Comparison of ENCODE assay signal across 23 cellular contexts in genomic region chr11:70104961-70105360, GRCh38. TPM values are rescaled to one million over a fixed set of nuclear protein-coding genes. Genes with fewer than 3 reads are reported as not detected.
"Had no signal": no experiment of that assay in that cellular context is flagged by ENCODE, and none has a peak within 500 bp of the region (broad histone marks: within the 10 kb centered on the region; RNA-seq: fewer than 3 reads in every experiment).

No MANE protein-coding gene starts in this region.

- H3K36me3 Mint-ChIP-seq: activated naive CD8-positive, alpha-beta T cell treated with anti-CD3 and anti-CD28 coated beads for 36 hours had no signal

- H3K27me3 ChIP-seq: cardiac muscle cell, hepatocyte had no signal

- H3K4me1 Mint-ChIP-seq: activated naive CD8-positive, alpha-beta T cell treated with anti-CD3 and anti-CD28 coated beads for 36 hours had no signal

- H3K36me3 ChIP-seq: cardiac muscle cell, left lung, spleen had no signal

- H3K27me3 Mint-ChIP-seq: activated naive CD8-positive, alpha-beta T cell treated with anti-CD3 and anti-CD28 coated beads for 36 hours had no signal

- H3K9me3 ChIP-seq: left lung, spleen had no signal

- H3K4me2 ChIP-seq: hepatocyte had no signal

- H3K27ac Mint-ChIP-seq: activated naive CD8-positive, alpha-beta T cell treated with anti-CD3 and anti-CD28 coated beads for 36 hours; effector memory CD8-positive, alpha-beta T cell; nephron progenitor cell had no signal

- H3K27ac ChIP-seq: cardiac muscle cell, dorsolateral prefrontal cortex, hepatocyte, left lung, spleen had no signal

- H2AFZ ChIP-seq: hepatocyte had no signal

- H3K9me3 Mint-ChIP-seq: activated naive CD8-positive, alpha-beta T cell treated with anti-CD3 and anti-CD28 coated beads for 36 hours; activated T-cell treated with anti-CD3 and anti-CD28 coated beads, Interleukin-2, amount 50 U/mL, for 4 hours; effector memory CD8-positive, alpha-beta T cell; nephron progenitor cell had no signal

- ATAC-seq: activated T-cell treated with anti-CD3 and anti-CD28 coated beads, Interleukin-2, amount 50 U/mL, for 4 hours; effector memory CD8-positive, alpha-beta T cell; esophagus mucosa; left lung had no signal

- DNase-seq: activated CD4-positive, alpha-beta T cell treated with anti-CD3 and anti-CD28 coated beads for 4 hours; activated CD4-positive, alpha-beta T cell treated with anti-CD3 and anti-CD28 coated beads, Interleukin-2, amount 50 U/mL, for 48 hours; activated CD4-positive, CD25-positive, alpha-beta regulatory T cell; activated CD8-positive, alpha-beta memory T cell treated with anti-CD3 and anti-CD28 coated beads, Interleukin-2, amount 50 U/mL, for 48 hours; activated naive CD4-positive, alpha-beta T cell treated with Interleukin-2 at 50 U/mL for 16 hours; activated naive CD8-positive, alpha-beta T cell treated with anti-CD3 and anti-CD28 coated beads for 36 hours; activated T-cell treated with anti-CD3 and anti-CD28 coated beads, Interleukin-2, amount 50 U/mL, for 4 hours; dorsolateral prefrontal cortex; effector memory CD8-positive, alpha-beta T cell; foreskin melanocyte; kidney glomerular epithelial cell; occipital lobe; spleen; stimulated activated CD4-positive, alpha-beta T cell treated with anti-CD3 and anti-CD28 coated beads, Interleukin-4, amount 100 ng/mL, for 1 hour; stimulated activated naive CD4-positive, alpha-beta T cell treated with Interleukin-2 at 50 U/mL for 16 hours; T-helper 9 cell had no signal

- H3K4me3 Mint-ChIP-seq: activated naive CD8-positive, alpha-beta T cell treated with anti-CD3 and anti-CD28 coated beads for 36 hours; activated T-cell treated with anti-CD3 and anti-CD28 coated beads, Interleukin-2, amount 50 U/mL, for 4 hours; effector memory CD8-positive, alpha-beta T cell; nephron progenitor cell had no signal

- H3K4me1 ChIP-seq: left lung, spleen had no signal

- H3K4me3 ChIP-seq: cardiac muscle cell, dorsolateral prefrontal cortex, hepatocyte, left lung, spleen had no signal

- H3K79me2 ChIP-seq: hepatocyte had no signal

RNA-seq across cellular contexts. Expression of gene ANO1, which starts 26.8 kb away (rescaled TPM):
- total RNA-seq: activated CD8-positive, alpha-beta memory T cell treated with anti-CD3 and anti-CD28 coated beads for 36 hours; activated naive CD8-positive, alpha-beta T cell treated with anti-CD3 and anti-CD28 coated beads for 36 hours; T-helper 1 cell treated with Interleukin-12 subunit alpha and Interleukin-12 subunit beta and Interleukin-4 antibody, amounts not matched to agents 30 ng/mL and 1 ng/mL, for 36 hours had no signal
